8 cellular contexts compared by ENCODE assay signal in genomic region chr17:77375917-77376651, GRCh38.
DNase-seq lines count a peak whose midpoint lies in the region; ATAC-seq and TF ChIP-seq lines count a peak whose summit lies in the region.

No MANE protein-coding gene starts in this region.

- no peak for TF ChIP-seq EP300 in transverse colon (IDR thresholded peaks at IDR 0.05; ENCODE audit: low read depth)

- no peaks in the 10 kb centered on the region for H3K9me3 Mint-ChIP-seq in nephron

- DNase-seq in DMS 273 (lab: John Stamatoyannopoulos, UW; ENCODE audit: unreplicated experiment) (peak; percentile 87), choroid plexus epithelial cell (ENCODE audit: low read depth) (peak; percentile 86), transverse colon (peak; percentile 55), cerebellar nuclear complex (lab: John Stamatoyannopoulos, UW) (no peak), ACHN (no peak)

- no peak for TF ChIP-seq POLR2A in transverse colon (IDR thresholded peaks at IDR 0.05)

- peak overlapping the region; percentile 95 to 100 (median 100) for H3K4me3 Mint-ChIP-seq in nephron

- TF ChIP-seq CTCF in WI38 (IDR thresholded peaks at IDR 0.05; ENCODE audit: low read depth, low read length): no peak
- no peak for TF ChIP-seq CTCF in choroid plexus epithelial cell (conservative IDR thresholded peaks at IDR 0.05; ENCODE audit: low read depth, low read length)
- no peak for TF ChIP-seq CTCF in nephron (IDR thresholded peaks at IDR 0.05; ENCODE audit: unreplicated experiment in 3 of 3)
- TF ChIP-seq CTCF in transverse colon (IDR thresholded peaks at IDR 0.05): no peak

- no peaks in the 10 kb centered on the region for H3K36me3 Mint-ChIP-seq in nephron (ENCODE audit: low read depth)

- peaks cover 76% of the 10 kb centered on the region for H3K4me1 Mint-ChIP-seq in nephron

- peak overlapping the region; percentile 91 to 96 (median 94) for H3K27ac ChIP-seq in transverse colon

- H3K4me3 ChIP-seq in WI38 (ENCODE audit: low read depth, low read length) (peak overlapping the region; percentile 91), choroid plexus epithelial cell (ENCODE audit: low read depth, low read length) (peak overlapping the region; percentile 85), transverse colon (peak overlapping the region in 2 of 4 donors; percentile 19 to 68)

- ATAC-seq in HG03097 (IDR thresholded peaks at IDR 0.05; ENCODE audit: low FRiP score, unreplicated experiment): no peak

- no peaks in the 10 kb centered on the region for H3K36me3 ChIP-seq in transverse colon

- H3K9me3 ChIP-seq in transverse colon: no peaks in the 10 kb centered on the region

- peaks cover 53 to 84% (median 72%) of the 10 kb centered on the region in 4 donors for H3K4me1 ChIP-seq in transverse colon

- no peaks in the 10 kb centered on the region for H3K27me3 ChIP-seq in transverse colon

- 63 to 76% methylated on average over 4 to 20 of the region's 20 CpGs for WGBS in transverse colon (ENCODE audit: low coverage in 1 of 2), 2 donors

- in situ Hi-C loops in transverse colon (cut with MboI; ENCODE audit: low pct_ligation_motif_present in 1 of 4, low pct_unique_long_range_greater_than_20kb in 1 of 4, low sequenced_read_pairs in 3 of 4) (no loop called here), ACHN (cut with HindIII; ENCODE audit: low pct_ligation_motif_present, low pct_unique_long_range_greater_than_20kb, low sequenced_read_pairs) (no loop called here)

- H3K27ac Mint-ChIP-seq in nephron: peak overlapping the region; percentile 92 to 99 (median 95)

- H3K27me3 Mint-ChIP-seq in nephron (ENCODE audit: low read depth): no peaks in the 10 kb centered on the region

- intact Hi-C loops in transverse colon (cut with DNase I; ENCODE audit: low total_unique reads): loop anchor here (5.0 kb wide), 1 partner anchor 46 kb away; no protein-coding TSS in a partner anchor

Comparison
In these comparisons a context has a peak if more than half of its experiments do, and no peak if none do; other contexts are left out.
1. DNase-seq: peak in DMS 273 (single experiment), choroid plexus epithelial cell (single experiment) and transverse colon (single experiment); none in cerebellar nuclear complex (0 of 2) and ACHN (single experiment).